Comparison of ENCODE assay signal across 19 cellular contexts in genomic region chr12:67572492-67572891, GRCh38.
"Had no signal": no experiment of that assay in that cellular context is flagged by ENCODE, and none has a peak within 500 bp of the region (broad histone marks: within the 10 kb centered on the region; RNA-seq: fewer than 3 reads in every experiment).

No MANE protein-coding gene starts in this region.

- H3K27me3 ChIP-seq: gastrocnemius medialis, heart left ventricle, right atrium auricular region had no signal

- ATAC-seq: activated CD8-positive, alpha-beta T cell treated with anti-CD3 and anti-CD28 coated beads for 36 hours; activated naive CD4-positive, alpha-beta T cell treated with anti-CD3 and anti-CD28 coated beads, Interleukin-2, amount 50 U/mL, for 72 hours; activated T-cell treated with anti-CD3 and anti-CD28 coated beads, Interleukin-2, amount 50 U/mL, for 72 hours; gastrocnemius medialis; heart left ventricle; left ventricle myocardium superior; natural killer cell treated with Interleukin-12 subunit alpha and Interleukin-12 subunit beta and Interleukin-15 and Interleukin-18, amount 100 ng/mL, for 72 hours; stimulated activated naive CD8-positive, alpha-beta T cell treated with anti-CD3 and anti-CD28 coated beads, Interleukin-15, Interleukin-2, amounts not matched to agents 100 U/mL and 50 U/mL, for 24 hours had no signal

- H3K36me3 ChIP-seq: gastrocnemius medialis, heart left ventricle, right atrium auricular region had no signal

- DNase-seq: activated B cell treated with CpG ODN at 0.5 μM for 24 hours; activated CD4-positive, alpha-beta T cell treated with anti-CD3 and anti-CD28 coated beads for 48 hours; activated CD8-positive, alpha-beta memory T cell treated with anti-CD3 and anti-CD28 coated beads, Interleukin-2, amount 50 U/mL, for 48 hours; activated CD8-positive, alpha-beta T cell treated with anti-CD3 and anti-CD28 coated beads for 36 hours; activated gamma-delta T cell; activated T-cell treated with anti-CD3 and anti-CD28 coated beads, Interleukin-2, amount 50 U/mL, for 72 hours; erythroblast; gastrocnemius medialis; heart left ventricle; kidney; left ventricle myocardium superior; nucleus accumbens; stimulated activated CD4-positive, alpha-beta T cell treated with anti-CD3 and anti-CD28 coated beads, Interleukin-4, amount 100 ng/mL, for 4 hours; stimulated activated CD8-positive, alpha-beta memory T cell treated with anti-CD3 and anti-CD28 coated beads, Interleukin-4, amount 100 ng/mL, for 48 hours; stimulated activated naive CD8-positive, alpha-beta T cell treated with anti-CD3 and anti-CD28 coated beads, Interleukin-15, Interleukin-2, amounts not matched to agents 100 U/mL and 50 U/mL, for 24 hours had no signal

- H3K4me3 ChIP-seq: gastrocnemius medialis, heart left ventricle, right atrium auricular region, skin epidermis had no signal
